23 cellular contexts compared by ENCODE assay signal in genomic region chr3:53303957-53304356, GRCh38. TPM values are rescaled to one million over a fixed set of nuclear protein-coding genes. Genes with fewer than 3 reads are reported as not detected.
DNase-seq lines count a peak whose midpoint lies in the region; ATAC-seq and TF ChIP-seq lines count a peak whose summit lies in the region.
"Had no signal": no experiment of that assay in that cellular context is flagged by ENCODE, and none has a peak within 500 bp of the region (broad histone marks: within the 10 kb centered on the region; RNA-seq: fewer than 3 reads in every experiment).

No MANE protein-coding gene starts in this region.

- H3K4me3 ChIP-seq in thoracic aorta (no peak overlapping the region), lower lobe of right lung (no peak overlapping the region)
- H3K4me3 ChIP-seq: ascending aorta, BLaER1, esophagus squamous epithelium, hepatocyte, mucosa of descending colon, SJCRH30, tibial artery had no signal

- no peak for TF ChIP-seq CTCF in activated CD8-positive, alpha-beta T cell treated with anti-CD3 and anti-CD28 coated beads for 36 hours (IDR thresholded peaks at IDR 0.05)
- no peak for TF ChIP-seq CTCF in thoracic aorta (IDR thresholded peaks at IDR 0.05)
- no peak for TF ChIP-seq CTCF in lower lobe of right lung (IDR thresholded peaks at IDR 0.05)

- peak overlapping the region; percentile 8 for H3K27ac Mint-ChIP-seq in activated CD8-positive, alpha-beta T cell treated with anti-CD3 and anti-CD28 coated beads for 36 hours
- no peak overlapping the region for H3K27ac Mint-ChIP-seq in activated CD8-positive, alpha-beta T cell treated with anti-CD3 and anti-CD28 coated beads, Interleukin-2, amount 10 ng/mL, durations not matched to agents 7 days and 5 days

- H3K36me3 Mint-ChIP-seq in activated CD8-positive, alpha-beta T cell treated with anti-CD3 and anti-CD28 coated beads for 36 hours (ENCODE audit: low read depth): peaks cover 21% of the 10 kb centered on the region
- peaks cover 25% of the 10 kb centered on the region for H3K36me3 Mint-ChIP-seq in activated CD8-positive, alpha-beta T cell treated with anti-CD3 and anti-CD28 coated beads, Interleukin-2, amount 10 ng/mL, durations not matched to agents 7 days and 5 days (ENCODE audit: low read depth)

- DNase-seq in activated CD8-positive, alpha-beta T cell treated with anti-CD3 and anti-CD28 coated beads for 36 hours: no peak
- DNase-seq in activated CD8-positive, alpha-beta T cell treated with anti-CD3 and anti-CD28 coated beads, Interleukin-2, amount 10 ng/mL, durations not matched to agents 7 days and 5 days: no peak
- DNase-seq in fibroblast of peridontal ligament (ENCODE audit: extremely low read depth): peak; percentile 24
- DNase-seq in medulla oblongata (ENCODE audit: extremely low spot score): peak; percentile 41
- no peak for DNase-seq in thoracic aorta (ENCODE audit: low spot score)
- no peak for DNase-seq in lower lobe of right lung
- DNase-seq in NCI-H2171 treated with DMSO at 0.1 percent for 48 hours (lab: John Stamatoyannopoulos, UW): no peak
- DNase-seq in cerebellar nuclear complex (lab: John Stamatoyannopoulos, UW): no peak
- DNase-seq: 8988T; activated CD4-positive, CD25-positive, alpha-beta regulatory T cell; activated effector memory CD4-positive, alpha-beta T cell treated with anti-CD3 and anti-CD28 coated beads, Interleukin-2, amount 50 U/mL, for 16 hours; esophagus squamous epithelium; kidney; mucosa of descending colon; NCI-H1930; NCI-H510A treated with DMSO at 0.1 percent for 48 hours; nucleus accumbens; SJCRH30; T-helper 2 cell; tibial artery had no signal

- no peaks in the 10 kb centered on the region for H3K9me3 ChIP-seq in thoracic aorta
- no peaks in the 10 kb centered on the region for H3K9me3 ChIP-seq in lower lobe of right lung
- H3K9me3 ChIP-seq: ascending aorta, BLaER1, esophagus squamous epithelium, mucosa of descending colon, SJCRH30, tibial artery had no signal

- no peaks in the 10 kb centered on the region for H3K4me1 Mint-ChIP-seq in activated CD8-positive, alpha-beta T cell treated with anti-CD3 and anti-CD28 coated beads for 36 hours (ENCODE audit: low read depth)
- H3K4me1 Mint-ChIP-seq in activated CD8-positive, alpha-beta T cell treated with anti-CD3 and anti-CD28 coated beads, Interleukin-2, amount 10 ng/mL, durations not matched to agents 7 days and 5 days (ENCODE audit: low read depth): no peaks in the 10 kb centered on the region

- POLR2A ChIA-PET in activated CD8-positive, alpha-beta T cell treated with anti-CD3 and anti-CD28 coated beads for 36 hours (lab: Charles Lee): interaction anchor here (1.2 kb wide), 1 partner anchor 44 kb away, joined by 3 read pairs; the partner anchor contains the start of gene DCP1A
- POLR2A ChIA-PET in activated CD8-positive, alpha-beta T cell treated with anti-CD3 and anti-CD28 coated beads, Interleukin-2, amount 10 ng/mL, durations not matched to agents 7 days and 5 days (lab: Charles Lee): no interaction called here

- peaks cover 23% of the 10 kb centered on the region for H3K36me3 ChIP-seq in thoracic aorta
- H3K36me3 ChIP-seq in lower lobe of right lung: peaks cover 51% of the 10 kb centered on the region

- ATAC-seq in activated CD8-positive, alpha-beta T cell treated with anti-CD3 and anti-CD28 coated beads for 36 hours: no peak
- no peak for ATAC-seq in activated CD8-positive, alpha-beta T cell treated with anti-CD3 and anti-CD28 coated beads, Interleukin-2, amount 10 ng/mL, durations not matched to agents 7 days and 5 days
- ATAC-seq in thoracic aorta (ENCODE audit: insufficient number of reproducible peaks, low FRiP score, low read depth) (peak; percentile 61), lower lobe of right lung (no peak)
- ATAC-seq: mucosa of descending colon had no signal

- H3K4me1 ChIP-seq in thoracic aorta (ENCODE audit: control insufficient read depth in 1 of 2, low read depth in 2 of 2) (peaks cover 12 to 30% of the 10 kb centered on the region in 2 donors), lower lobe of right lung (peaks cover 9% of the 10 kb centered on the region)
- H3K4me1 ChIP-seq: BLaER1, SJCRH30 had no signal

- H3K4me3 Mint-ChIP-seq in activated CD8-positive, alpha-beta T cell treated with anti-CD3 and anti-CD28 coated beads for 36 hours: no peak overlapping the region
- H3K4me3 Mint-ChIP-seq in activated CD8-positive, alpha-beta T cell treated with anti-CD3 and anti-CD28 coated beads, Interleukin-2, amount 10 ng/mL, durations not matched to agents 7 days and 5 days: no peak overlapping the region

- intact Hi-C loops in activated CD8-positive, alpha-beta T cell treated with anti-CD3 and anti-CD28 coated beads for 36 hours (cut with micrococcal nuclease): no loop called here
- intact Hi-C loops in lower lobe of right lung (cut with DNase I): no loop called here

- no peaks in the 10 kb centered on the region for H3K27me3 ChIP-seq in thoracic aorta (replicated peaks; ENCODE audit: insufficient read depth)
- H3K27me3 ChIP-seq in lower lobe of right lung (ENCODE audit: low read depth): no peaks in the 10 kb centered on the region
- H3K27me3 ChIP-seq: ascending aorta, BLaER1, esophagus squamous epithelium, hepatocyte, SJCRH30, tibial artery had no signal

- H3K9me3 Mint-ChIP-seq in activated CD8-positive, alpha-beta T cell treated with anti-CD3 and anti-CD28 coated beads for 36 hours: no peaks in the 10 kb centered on the region
- H3K9me3 Mint-ChIP-seq in activated CD8-positive, alpha-beta T cell treated with anti-CD3 and anti-CD28 coated beads, Interleukin-2, amount 10 ng/mL, durations not matched to agents 7 days and 5 days (ENCODE audit: insufficient read depth): no peaks in the 10 kb centered on the region

- H3K27ac ChIP-seq in thoracic aorta (peak overlapping the region; percentile 19 to 57), lower lobe of right lung (no peak overlapping the region)
- H3K27ac ChIP-seq: BLaER1, hepatocyte, SJCRH30 had no signal

- CTCF ChIA-PET in activated CD8-positive, alpha-beta T cell treated with anti-CD3 and anti-CD28 coated beads for 36 hours (lab: Charles Lee): no interaction called here
- CTCF ChIA-PET in activated CD8-positive, alpha-beta T cell treated with anti-CD3 and anti-CD28 coated beads, Interleukin-2, amount 10 ng/mL, durations not matched to agents 7 days and 5 days (lab: Charles Lee): no interaction called here

- H3K27me3 Mint-ChIP-seq in activated CD8-positive, alpha-beta T cell treated with anti-CD3 and anti-CD28 coated beads for 36 hours: no peaks in the 10 kb centered on the region
- no peaks in the 10 kb centered on the region for H3K27me3 Mint-ChIP-seq in activated CD8-positive, alpha-beta T cell treated with anti-CD3 and anti-CD28 coated beads, Interleukin-2, amount 10 ng/mL, durations not matched to agents 7 days and 5 days (ENCODE audit: low read depth)

RNA-seq across cellular contexts. Expression of gene DCP1A, which starts 43.4 kb away (rescaled TPM):
- 10 to 100 TPM; 29.9 to 32.0 TPM for total RNA-seq in activated CD8-positive, alpha-beta T cell treated with anti-CD3 and anti-CD28 coated beads for 36 hours
- total RNA-seq in activated CD8-positive, alpha-beta T cell treated with anti-CD3 and anti-CD28 coated beads, Interleukin-2, amount 10 ng/mL, durations not matched to agents 7 days and 5 days: 10 to 100 TPM; 27.2 to 28.3 TPM
- total RNA-seq in thoracic aorta (10 to 100 TPM; 28.5 to 33.2 TPM), lower lobe of right lung (25.1 TPM)

RNA-seq across cellular contexts. Expression of gene TKT, which starts 48.1 kb away (rescaled TPM):
- total RNA-seq in activated CD8-positive, alpha-beta T cell treated with anti-CD3 and anti-CD28 coated beads for 36 hours: 100 to 1,000 TPM; 397 to 417 TPM
- 100 to 1,000 TPM; 315 to 323 TPM for total RNA-seq in activated CD8-positive, alpha-beta T cell treated with anti-CD3 and anti-CD28 coated beads, Interleukin-2, amount 10 ng/mL, durations not matched to agents 7 days and 5 days
- total RNA-seq in thoracic aorta: 100 to 1,000 TPM; 138 to 240 TPM
- 437 TPM for total RNA-seq in lower lobe of right lung

Comparison
In these comparisons a context has a peak if more than half of its experiments do, and no peak if none do; other contexts are left out.
1. DNase-seq: peak in fibroblast of peridontal ligament (single experiment) and medulla oblongata (single experiment); none in activated CD8-positive, alpha-beta T cell treated with anti-CD3 and anti-CD28 coated beads for 36 hours (single experiment), activated CD8-positive, alpha-beta T cell treated with anti-CD3 and anti-CD28 coated beads, Interleukin-2, amount 10 ng/mL, durations not matched to agents 7 days and 5 days (single experiment), thoracic aorta (single experiment), lower lobe of right lung (single experiment), NCI-H2171 treated with DMSO at 0.1 percent for 48 hours (single experiment) and cerebellar nuclear complex (0 of 2).